Comparison of ENCODE assay signal across 19 cellular contexts in the genomic region with DNA sequence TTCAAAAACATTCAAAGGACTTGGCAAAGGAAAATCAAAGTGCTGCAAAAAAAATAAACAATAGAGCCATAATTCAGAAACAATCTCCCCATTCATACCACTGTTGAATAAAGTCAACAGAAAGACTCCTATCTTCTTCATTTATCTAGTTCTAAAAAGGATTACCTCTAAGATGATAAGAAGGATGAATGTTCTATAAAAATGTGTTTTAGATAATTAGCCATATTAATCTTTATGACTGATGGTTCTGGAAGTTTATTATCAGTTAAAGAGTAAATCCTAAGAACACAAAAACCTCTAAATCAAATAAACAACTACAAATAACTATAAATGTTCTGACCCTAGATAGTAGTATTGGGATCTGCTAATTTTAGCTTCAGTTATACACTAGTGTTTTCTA.
"Had no signal": no experiment of that assay in that cellular context is flagged by ENCODE, and none has a peak within 500 bp of the region (broad histone marks: within the 10 kb centered on the region; RNA-seq: fewer than 3 reads in every experiment).

No MANE protein-coding gene starts in this region.

- H3K4me1 ChIP-seq: esophagus squamous epithelium, parathyroid adenoma, psoas muscle, stomach had no signal

- H3K4me3 ChIP-seq: esophagus squamous epithelium, hepatocyte, lung, psoas muscle, stomach had no signal

- H3K9me3 ChIP-seq: esophagus squamous epithelium, psoas muscle, stomach had no signal

- ATAC-seq: effector memory CD8-positive, alpha-beta T cell; left colon; left ventricle myocardium superior; psoas muscle; sciatic nerve had no signal

- H3K27ac ChIP-seq: esophagus squamous epithelium, hepatocyte, parathyroid adenoma, psoas muscle, stomach had no signal

- DNase-seq: effector memory CD8-positive, alpha-beta T cell; esophagus squamous epithelium; foreskin fibroblast; head of caudate nucleus; left colon; left ventricle myocardium superior; mesenchymal stem cell; naive B cell; psoas muscle; retina; stimulated activated CD4-positive, alpha-beta T cell treated with anti-CD3 and anti-CD28 coated beads, Interleukin-2, amount 100 ng/mL, for 24 hours; stimulated activated naive CD4-positive, alpha-beta T cell; stomach; substantia nigra; trophoblast cell had no signal

- H3K9ac ChIP-seq: parathyroid adenoma had no signal
